Comparison of ENCODE assay signal across 12 cellular contexts in the genomic region with DNA sequence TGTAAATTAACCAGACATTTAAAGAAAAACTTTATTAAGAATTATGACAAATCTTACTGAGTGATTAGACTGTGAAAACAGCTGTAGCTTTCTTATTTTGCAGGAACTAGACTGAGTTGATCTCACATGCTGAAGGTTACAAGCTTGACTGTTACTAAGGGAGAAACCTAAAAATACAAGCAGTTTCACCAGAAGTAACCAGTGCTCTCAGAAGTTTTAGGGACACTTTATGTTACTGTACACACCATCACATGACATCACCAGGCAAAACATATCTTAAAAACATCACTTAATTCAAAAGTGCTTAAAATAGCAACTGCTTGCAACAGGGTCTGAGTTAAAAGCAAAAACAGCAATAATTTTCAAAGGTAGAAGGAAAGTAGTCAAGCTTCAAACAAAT. TPM values are rescaled to one million over a fixed set of nuclear protein-coding genes. Genes with fewer than 3 reads are reported as not detected.
DNase-seq lines count a peak whose midpoint lies in the region; ATAC-seq and TF ChIP-seq lines count a peak whose summit lies in the region.
"Had no signal": no experiment of that assay in that cellular context is flagged by ENCODE, and none has a peak within 500 bp of the region (broad histone marks: within the 10 kb centered on the region; RNA-seq: fewer than 3 reads in every experiment).

No MANE protein-coding gene starts in this region.

- no peak overlapping the region for H2BK12ac ChIP-seq in H9 (ENCODE audit: insufficient read length, low read depth, low read length)

- no peak overlapping the region for H2AFZ ChIP-seq in H9 (ENCODE audit: low read length)
- H2AFZ ChIP-seq: hepatocyte had no signal

- H3K4me1 Mint-ChIP-seq in naive thymus-derived CD8-positive, alpha-beta T cell, result peaks cover 10 to 49% (median 26%) of the 10 kb centered on the region in 4 donors
- H3K4me1 Mint-ChIP-seq in H9, result peaks cover 24 to 30% of the 10 kb centered on the region in 2 experiments

- no peak for TF ChIP-seq CTCF in H9 (conservative IDR thresholded peaks at IDR 0.05)
- TF ChIP-seq CTCF in esophagus squamous epithelium (IDR thresholded peaks at IDR 0.05), result no peak

- peaks cover 0 to 2% (median 0%) of the 10 kb centered on the region in 9 donors for H3K9me3 Mint-ChIP-seq in naive thymus-derived CD8-positive, alpha-beta T cell
- no peaks in the 10 kb centered on the region for H3K9me3 Mint-ChIP-seq in H9

- no peak overlapping the region for H3K56ac ChIP-seq in H9 (ENCODE audit: insufficient read length, low read depth, low read length)

- no peak overlapping the region for H3K18ac ChIP-seq in H9 (ENCODE audit: insufficient read length, low read depth, low read length)

- no peak overlapping the region for H3T11ph ChIP-seq in H9 (ENCODE audit: low read length)

- H2BK5ac ChIP-seq in H9 (ENCODE audit: insufficient read length, low read length), result no peak overlapping the region

- peaks cover 0 to 22% (median 4%) of the 10 kb centered on the region in 3 donors for H3K36me3 ChIP-seq in esophagus squamous epithelium
- H3K36me3 ChIP-seq: ovary had no signal

- H4K8ac ChIP-seq in H9 (replicated peaks; ENCODE audit: insufficient read length, low read depth, low read length), result no peak overlapping the region

- no peak overlapping the region for H3K9ac ChIP-seq in H9 (ENCODE audit: extremely low read depth, insufficient read length, low read length)

- H3K4me2 ChIP-seq in H9 (ENCODE audit: insufficient read depth, insufficient read length, low read length), result no peak overlapping the region
- H3K4me2 ChIP-seq: hepatocyte had no signal

- H3K27ac ChIP-seq in H9 (ENCODE audit: insufficient read length, low read depth, low read length) (no peak overlapping the region), esophagus squamous epithelium (peak overlapping the region in 2 of 4 donors; percentile 27 to 42)
- H3K27ac ChIP-seq: hepatocyte, ovary had no signal

- H3K4ac ChIP-seq in H9 (ENCODE audit: low read depth, low read length), result no peak overlapping the region

- no peak overlapping the region for H3K4me3 ChIP-seq in esophagus squamous epithelium
- H3K4me3 ChIP-seq: hepatocyte, ovary had no signal

- peak; percentile 81 for ATAC-seq in GM18867 (IDR thresholded peaks at IDR 0.05; ENCODE audit: unreplicated experiment)
- ATAC-seq in GM21825 (IDR thresholded peaks at IDR 0.05; ENCODE audit: unreplicated experiment), result peak; percentile 85
- ATAC-seq in HG03457 (IDR thresholded peaks at IDR 0.05; ENCODE audit: unreplicated experiment), result peak; percentile 51
- peak; percentile 39 to 56 for ATAC-seq in naive thymus-derived CD8-positive, alpha-beta T cell

- H3K4me1 ChIP-seq in H9 (ENCODE audit: insufficient read depth, low read length) (no peaks in the 10 kb centered on the region; the same call in 1 of the 2 replicates), esophagus squamous epithelium (peaks cover 0 to 53% (median 5%) of the 10 kb centered on the region in 3 donors)

- H3K27ac Mint-ChIP-seq in naive thymus-derived CD8-positive, alpha-beta T cell, result no peak overlapping the region
- peak overlapping the region in 1 of 3 experiments; percentile 7; a peak in 1 of 7 replicates for H3K27ac Mint-ChIP-seq in H9

- peaks cover 11 to 18% (median 16%) of the 10 kb centered on the region in 3 donors for H3K36me3 Mint-ChIP-seq in naive thymus-derived CD8-positive, alpha-beta T cell
- peaks cover 21 to 32% (median 22%) of the 10 kb centered on the region in 3 experiments; a peak in 6 of 7 replicates for H3K36me3 Mint-ChIP-seq in H9 (ENCODE audit: insufficient read depth in 1 of 3, low read depth in 3 of 3)

- H4K91ac ChIP-seq in H9 (ENCODE audit: insufficient read length, low read depth, low read length), result no peak overlapping the region

- H4K20me1 ChIP-seq in H9 (ENCODE audit: control insufficient read depth, insufficient read depth, insufficient read length), result no peaks in the 10 kb centered on the region

- peaks cover 4% of the 10 kb centered on the region for H3K79me1 ChIP-seq in H9 (ENCODE audit: insufficient read depth, low read depth, low read length, poor library complexity, severe bottlenecking)

- POLR2A ChIA-PET in naive thymus-derived CD8-positive, alpha-beta T cell (lab: Charles Lee), result no interaction called here

- DNase-seq in naive thymus-derived CD8-positive, alpha-beta T cell, result no peak
- DNase-seq in H9, result no peak
- DNase-seq in NCI-H524 (lab: John Stamatoyannopoulos, UW), result no peak
- no peak for DNase-seq in mucosa of gallbladder (ENCODE audit: low spot score)
- DNase-seq in esophagus squamous epithelium (lab: John Stamatoyannopoulos, UW), result no peak
- DNase-seq: activated CD4-positive, alpha-beta T cell treated with anti-CD3 and anti-CD28 coated beads for 48 hours; DND-41; ovary had no signal

- H3K23ac ChIP-seq in H9 (ENCODE audit: insufficient read length, low read depth, low read length), result no peak overlapping the region

- no peak overlapping the region for H3K14ac ChIP-seq in H9 (ENCODE audit: insufficient read depth, low read length)

- H3K9me3 ChIP-seq in H9 (ENCODE audit: control insufficient read depth, low read depth, low read length) (no peaks in the 10 kb centered on the region), esophagus squamous epithelium (no peaks in the 10 kb centered on the region)
- H3K9me3 ChIP-seq: ovary had no signal

- H2BK120ac ChIP-seq in H9 (ENCODE audit: low read depth, low read length, poor library complexity, severe bottlenecking), result no peak overlapping the region

- H3K79me2 ChIP-seq in H9 (ENCODE audit: insufficient read depth, low read length), result peaks cover 37% of the 10 kb centered on the region; the same call in 1 of the 2 replicates

- no peaks in the 10 kb centered on the region for H3K23me2 ChIP-seq in H9 (ENCODE audit: insufficient read length, low read depth, low read length, poor library complexity, severe bottlenecking)

- intact Hi-C loops in esophagus squamous epithelium (cut with DNase I), result no loop called here

- H4K5ac ChIP-seq in H9 (ENCODE audit: insufficient read length, low read depth, low read length), result no peak overlapping the region

- H3K27me3 ChIP-seq in H9 (ENCODE audit: insufficient read depth, low read length), result no peaks in the 10 kb centered on the region
- no peaks in the 10 kb centered on the region for H3K27me3 ChIP-seq in esophagus squamous epithelium
- H3K27me3 ChIP-seq: hepatocyte, ovary had no signal

- H2BK20ac ChIP-seq in H9 (ENCODE audit: low read depth, low read length, poor library complexity, severe bottlenecking), result no peak overlapping the region

- no peak overlapping the region for H2AK5ac ChIP-seq in H9 (ENCODE audit: insufficient read length, low read length)

- no peak overlapping the region for H2BK15ac ChIP-seq in H9 (ENCODE audit: low read depth, low read length)

- no peaks in the 10 kb centered on the region for H3K27me3 Mint-ChIP-seq in naive thymus-derived CD8-positive, alpha-beta T cell
- H3K27me3 Mint-ChIP-seq in H9 (ENCODE audit: low read depth), result no peaks in the 10 kb centered on the region

- H3K4me3 Mint-ChIP-seq in naive thymus-derived CD8-positive, alpha-beta T cell, result no peak overlapping the region
- no peak overlapping the region for H3K4me3 Mint-ChIP-seq in H9

- no peak for TF ChIP-seq POLR2A in esophagus squamous epithelium (IDR thresholded peaks at IDR 0.05)

RNA-seq across cellular contexts. Expression of gene FBXO30, which starts 5.4 kb away (rescaled TPM):
- 1 to 10 TPM; 4.9 to 5.1 TPM for total RNA-seq in naive thymus-derived CD8-positive, alpha-beta T cell
- polyA plus RNA-seq in naive thymus-derived CD8-positive, alpha-beta T cell, result under 1 TPM; 0.23 to 0.90 (median 0.81) TPM
- total RNA-seq in H9 (2021) (16.9 and 17.2 TPM in 2 replicates), mucosa of gallbladder (13.9 TPM), esophagus squamous epithelium (10 to 100 TPM in 1 of 4 donors, 1 to 10 TPM in 3; 4.1 to 23.7 (median 9.0) TPM)
